Comparison of ENCODE assay signal across 14 cellular contexts in the genomic region with DNA sequence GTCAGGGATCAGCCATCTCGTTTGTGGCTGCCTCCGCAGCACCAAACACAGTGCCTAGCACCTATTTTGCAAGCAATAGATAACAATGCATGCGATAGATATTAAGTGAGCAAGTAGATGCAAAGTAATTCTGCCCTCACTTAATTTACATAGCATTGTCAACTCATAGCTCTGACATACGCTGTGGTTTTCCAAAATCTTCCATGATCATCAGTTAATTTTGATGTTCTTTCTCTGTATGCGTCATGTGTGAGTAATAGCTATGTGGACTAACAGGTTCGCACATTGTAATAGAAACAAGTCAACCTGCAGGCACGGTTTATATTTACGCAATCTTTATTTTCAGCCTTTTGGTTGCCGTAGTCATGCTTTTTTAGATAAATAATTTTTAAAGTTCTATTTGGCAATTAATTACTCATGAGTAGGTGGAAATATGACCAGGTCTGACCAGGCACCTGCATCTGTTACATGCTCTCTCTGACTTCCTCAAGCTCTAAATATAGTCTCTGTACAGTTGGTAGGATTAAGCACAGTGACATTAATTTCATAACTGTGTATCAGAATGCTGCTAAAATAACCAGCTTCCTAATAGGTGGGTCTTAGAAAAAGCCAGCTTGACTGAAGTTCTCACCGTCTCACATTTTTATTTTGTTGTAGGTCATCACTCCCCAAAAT. TPM values are rescaled to one million over a fixed set of nuclear protein-coding genes. Genes with fewer than 3 reads are reported as not detected.
DNase-seq lines count a peak whose midpoint lies in the region; ATAC-seq and TF ChIP-seq lines count a peak whose summit lies in the region.
"Had no signal": no experiment of that assay in that cellular context is flagged by ENCODE, and none has a peak within 500 bp of the region (broad histone marks: within the 10 kb centered on the region; RNA-seq: fewer than 3 reads in every experiment).

No MANE protein-coding gene starts in this region.

- CTCF ChIA-PET in mammary epithelial cell (lab: Charles Lee; ENCODE audit: low non-redundant PET) = no interaction called here

- H3K4me2 ChIP-seq in DOHH2 (ENCODE audit: low read length) (peak overlapping the region; percentile 43), MM.1S (ENCODE audit: low read depth, low read length) (no peak overlapping the region), mammary epithelial cell (ENCODE audit: insufficient read depth, low read depth, low read length) (peak overlapping the region; percentile 53)

- H3K27me3 ChIP-seq in DOHH2 (ENCODE audit: control insufficient read depth, low read length) (no peaks in the 10 kb centered on the region), MM.1S (replicated peaks; ENCODE audit: insufficient read depth, low read length) (no peaks in the 10 kb centered on the region), mammary epithelial cell (ENCODE audit: insufficient read depth, low read length) (no peaks in the 10 kb centered on the region)
- H3K27me3 ChIP-seq: pancreas, testis had no signal

- no peaks in the 10 kb centered on the region for H4K20me1 ChIP-seq in DOHH2 (ENCODE audit: control insufficient read depth, insufficient read depth, low read depth, low read length)
- H4K20me1 ChIP-seq in MM.1S (ENCODE audit: insufficient read depth, low read length) = no peaks in the 10 kb centered on the region
- H4K20me1 ChIP-seq in mammary epithelial cell (ENCODE audit: insufficient read depth, low read length) = no peaks in the 10 kb centered on the region

- peak overlapping the region; percentile 68 for H3K4me3 Mint-ChIP-seq in natural killer cell treated with Interleukin-12 subunit alpha and Interleukin-12 subunit beta and Interleukin-15 and Interleukin-18, amount 100 ng/mL, for 72 hours

- dilution Hi-C loops in mammary epithelial cell (cut with HindIII; ENCODE audit: low sequenced_read_pairs) = no loop called here

- H3K27ac ChIP-seq in DOHH2 (ENCODE audit: low read depth, low read length) = no peak overlapping the region; the same call in 1 of the 2 replicates
- no peak overlapping the region for H3K27ac ChIP-seq in MM.1S (ENCODE audit: low read length)
- H3K27ac ChIP-seq in mammary epithelial cell (ENCODE audit: insufficient read depth, low read depth, low read length) = peak overlapping the region; percentile 31
- H3K27ac ChIP-seq: pancreas, testis had no signal

- no peak overlapping the region for H3K9ac ChIP-seq in MM.1S (ENCODE audit: low read length)
- H3K9ac ChIP-seq in mammary epithelial cell (ENCODE audit: insufficient read depth, low read length) = no peak overlapping the region

- in situ Hi-C loops in mammary epithelial cell (cut with MboI; ENCODE audit: low sequenced_read_pairs in 2 of 2) = no loop called here

- peak overlapping the region; percentile 80 to 81 for H3K27ac Mint-ChIP-seq in natural killer cell treated with Interleukin-12 subunit alpha and Interleukin-12 subunit beta and Interleukin-15 and Interleukin-18, amount 100 ng/mL, for 72 hours

- 0 out of 2 replicates have a peak, but pooled peaks cover 3% of the 10 kb centered on the region for H3K36me3 ChIP-seq in DOHH2 (ENCODE audit: control insufficient read depth, low read length)
- H3K36me3 ChIP-seq in MM.1S (replicated peaks; ENCODE audit: insufficient read depth, low read length) = no peaks in the 10 kb centered on the region; the same call in 1 of the 2 replicates
- H3K36me3 ChIP-seq in mammary epithelial cell (ENCODE audit: insufficient read depth, low read length) = no peaks in the 10 kb centered on the region

- H2AFZ ChIP-seq in MM.1S (ENCODE audit: low read length) = no peak overlapping the region
- no peak overlapping the region for H2AFZ ChIP-seq in mammary epithelial cell (ENCODE audit: low read depth, low read length)

- no peaks in the 10 kb centered on the region for H3K9me2 ChIP-seq in DOHH2 (replicated peaks; ENCODE audit: control insufficient read depth, low read length)
- no peaks in the 10 kb centered on the region for H3K9me2 ChIP-seq in MM.1S (replicated peaks; ENCODE audit: insufficient read depth, low read length)

- H3K36me3 Mint-ChIP-seq in natural killer cell treated with Interleukin-12 subunit alpha and Interleukin-12 subunit beta and Interleukin-15 and Interleukin-18, amount 100 ng/mL, for 72 hours = peaks cover 50% of the 10 kb centered on the region

- BruUV-seq in mammary epithelial cell (replicated peaks; lab: Mats Ljungman, UMichigan) = no TSS peak

- H3F3A ChIP-seq in DOHH2 (ENCODE audit: control insufficient read depth, insufficient read depth) = peaks cover 2% of the 10 kb centered on the region; the same call in 1 of the 2 replicates
- H3F3A ChIP-seq in MM.1S (ENCODE audit: insufficient read depth, low read length) = no peaks in the 10 kb centered on the region

- no peak for TF ChIP-seq CTCF in DOHH2 (IDR thresholded peaks at IDR 0.05; ENCODE audit: low read depth, low read length, poor library complexity, severe bottlenecking)
- no peak for TF ChIP-seq CTCF in MM.1S (IDR thresholded peaks at IDR 0.05; ENCODE audit: low read length)
- no peak for TF ChIP-seq CTCF in mammary epithelial cell (conservative IDR thresholded peaks at IDR 0.05 in 1 of 2, IDR thresholded peaks at IDR 0.05 in 1 of 2; ENCODE audit: extremely low read depth in 1 of 2, insufficient read depth in 1 of 2, low read depth in 1 of 2, low read length in 2 of 2)

- peak overlapping the region; percentile 10 for H3K4me3 ChIP-seq in DOHH2 (ENCODE audit: low read length)
- no peak overlapping the region for H3K4me3 ChIP-seq in MM.1S (ENCODE audit: low read length)
- no peak overlapping the region for H3K4me3 ChIP-seq in mammary epithelial cell (replicated peaks in 1 of 3; ENCODE audit: insufficient read depth in 1 of 3, low read depth in 2 of 3, low read length in 3 of 3)
- H3K4me3 ChIP-seq: pancreas, testis had no signal

- H3K4me1 Mint-ChIP-seq in natural killer cell treated with Interleukin-12 subunit alpha and Interleukin-12 subunit beta and Interleukin-15 and Interleukin-18, amount 100 ng/mL, for 72 hours (ENCODE audit: low read depth in 2 of 2) = peaks cover 56 to 70% of the 10 kb centered on the region in 2 donors

- no peaks in the 10 kb centered on the region for H3K27me3 Mint-ChIP-seq in natural killer cell treated with Interleukin-12 subunit alpha and Interleukin-12 subunit beta and Interleukin-15 and Interleukin-18, amount 100 ng/mL, for 72 hours

- ATAC-seq in natural killer cell treated with Interleukin-12 subunit alpha and Interleukin-12 subunit beta and Interleukin-15 and Interleukin-18, amount 100 ng/mL, for 72 hours = peak; percentile 87 to 91
- ATAC-seq in sciatic nerve (no peak), HG03342 (IDR thresholded peaks at IDR 0.05; ENCODE audit: unreplicated experiment) (no peak)

- intact Hi-C loops in mammary epithelial cell (cut with micrococcal nuclease) = no loop called here
- intact Hi-C loops in sciatic nerve (cut with DNase I) = no loop called here

- WGBS in mammary epithelial cell (ENCODE audit: low coverage, missing lambda C conversion rate) = 26% methylated on average over 10 of the region's 10 CpGs

- H3K4me1 ChIP-seq in DOHH2 (ENCODE audit: control insufficient read depth, low read length) = peaks cover 34% of the 10 kb centered on the region
- H3K4me1 ChIP-seq in MM.1S (ENCODE audit: low read length) = peaks cover 17% of the 10 kb centered on the region
- peaks cover 12% of the 10 kb centered on the region for H3K4me1 ChIP-seq in mammary epithelial cell (ENCODE audit: insufficient read depth, low read length)
- H3K4me1 ChIP-seq: pancreas, testis had no signal

- peak; percentile 12 for DNase-seq in MM.1S
- peak; percentile 98 for DNase-seq in mammary epithelial cell
- DNase-seq in natural killer cell treated with Interleukin-12 subunit alpha and Interleukin-12 subunit beta and Interleukin-15 and Interleukin-18, amount 100 ng/mL, for 72 hours (ENCODE audit: low spot score) = no peak
- no peak for DNase-seq in UCSD-AML1 (lab: John Stamatoyannopoulos, UW; ENCODE audit: unreplicated experiment)
- DNase-seq in sciatic nerve (ENCODE audit: low spot score) = no peak
- no peak for DNase-seq in NCI-H1694 treated with DMSO at 0.1 percent for 48 hours (lab: John Stamatoyannopoulos, UW)
- DNase-seq: aorta, COR-L47, NCI-H69, pancreas, SW 1271, testis had no signal

- H3K9me3 ChIP-seq in DOHH2 (ENCODE audit: control insufficient read depth, insufficient read depth, low read length) = no peaks in the 10 kb centered on the region
- no peaks in the 10 kb centered on the region for H3K9me3 ChIP-seq in MM.1S (replicated peaks; ENCODE audit: insufficient read depth, low read length)
- H3K9me3 ChIP-seq in mammary epithelial cell (replicated peaks; ENCODE audit: insufficient read depth, low read length) = no peaks in the 10 kb centered on the region
- H3K9me3 ChIP-seq: pancreas, testis had no signal

- H3K79me2 ChIP-seq in DOHH2 (ENCODE audit: control insufficient read depth, low read length) (no peaks in the 10 kb centered on the region), MM.1S (ENCODE audit: low read length) (0 out of 2 replicates have a peak, but pooled peaks cover 3% of the 10 kb centered on the region), mammary epithelial cell (ENCODE audit: insufficient read depth, low read length) (no peaks in the 10 kb centered on the region)

- no peaks in the 10 kb centered on the region for H3K9me3 Mint-ChIP-seq in natural killer cell treated with Interleukin-12 subunit alpha and Interleukin-12 subunit beta and Interleukin-15 and Interleukin-18, amount 100 ng/mL, for 72 hours

RNA-seq across cellular contexts. Expression of a gene that starts 13.3 kb away (rescaled TPM):
- 1 to 10 TPM; 1.2 to 3.8 TPM for total RNA-seq in mammary epithelial cell
- 0.90 TPM for polyA plus RNA-seq in mammary epithelial cell
- not detected for polyA minus RNA-seq in mammary epithelial cell
- total RNA-seq in natural killer cell treated with Interleukin-12 subunit alpha and Interleukin-12 subunit beta and Interleukin-15 and Interleukin-18, amount 100 ng/mL, for 72 hours = 100 to 1,000 TPM; 239 to 355 TPM
- total RNA-seq in sciatic nerve = 85.2 TPM

Comparison
In these comparisons a context has a peak if more than half of its experiments do, and no peak if none do; other contexts are left out.
1. DNase-seq: peak in MM.1S (single experiment) and mammary epithelial cell (single experiment); none in natural killer cell treated with Interleukin-12 subunit alpha and Interleukin-12 subunit beta and Interleukin-15 and Interleukin-18, amount 100 ng/mL, for 72 hours (single experiment), UCSD-AML1 (single experiment), sciatic nerve (single experiment) and NCI-H1694 treated with DMSO at 0.1 percent for 48 hours (single experiment).
2. ATAC-seq: peak in natural killer cell treated with Interleukin-12 subunit alpha and Interleukin-12 subunit beta and Interleukin-15 and Interleukin-18, amount 100 ng/mL, for 72 hours (2 of 2); none in sciatic nerve (single experiment) and HG03342 (single experiment).
3. RNA of a gene that starts 13.3 kb away (total RNA-seq): 239 to 355 TPM in natural killer cell treated with Interleukin-12 subunit alpha and Interleukin-12 subunit beta and Interleukin-15 and Interleukin-18, amount 100 ng/mL, for 72 hours and 85.2 TPM in sciatic nerve (single experiment); 1.2 to 3.8 TPM in mammary epithelial cell; every median in the first group is over 10 times any median in the second.